ENCODE assay signal across 2 cellular contexts in genomic region chr19:29121684-29122083, GRCh38.
TF ChIP-seq lines count a peak whose summit lies in the region.

No MANE protein-coding gene starts in this region.

TF ChIP-seq in HEK293, 187 proteins besides CTCF, POLR2A, EP300 and RAD21 (continued from another document):
- TF ChIP-seq, protein P1, sequence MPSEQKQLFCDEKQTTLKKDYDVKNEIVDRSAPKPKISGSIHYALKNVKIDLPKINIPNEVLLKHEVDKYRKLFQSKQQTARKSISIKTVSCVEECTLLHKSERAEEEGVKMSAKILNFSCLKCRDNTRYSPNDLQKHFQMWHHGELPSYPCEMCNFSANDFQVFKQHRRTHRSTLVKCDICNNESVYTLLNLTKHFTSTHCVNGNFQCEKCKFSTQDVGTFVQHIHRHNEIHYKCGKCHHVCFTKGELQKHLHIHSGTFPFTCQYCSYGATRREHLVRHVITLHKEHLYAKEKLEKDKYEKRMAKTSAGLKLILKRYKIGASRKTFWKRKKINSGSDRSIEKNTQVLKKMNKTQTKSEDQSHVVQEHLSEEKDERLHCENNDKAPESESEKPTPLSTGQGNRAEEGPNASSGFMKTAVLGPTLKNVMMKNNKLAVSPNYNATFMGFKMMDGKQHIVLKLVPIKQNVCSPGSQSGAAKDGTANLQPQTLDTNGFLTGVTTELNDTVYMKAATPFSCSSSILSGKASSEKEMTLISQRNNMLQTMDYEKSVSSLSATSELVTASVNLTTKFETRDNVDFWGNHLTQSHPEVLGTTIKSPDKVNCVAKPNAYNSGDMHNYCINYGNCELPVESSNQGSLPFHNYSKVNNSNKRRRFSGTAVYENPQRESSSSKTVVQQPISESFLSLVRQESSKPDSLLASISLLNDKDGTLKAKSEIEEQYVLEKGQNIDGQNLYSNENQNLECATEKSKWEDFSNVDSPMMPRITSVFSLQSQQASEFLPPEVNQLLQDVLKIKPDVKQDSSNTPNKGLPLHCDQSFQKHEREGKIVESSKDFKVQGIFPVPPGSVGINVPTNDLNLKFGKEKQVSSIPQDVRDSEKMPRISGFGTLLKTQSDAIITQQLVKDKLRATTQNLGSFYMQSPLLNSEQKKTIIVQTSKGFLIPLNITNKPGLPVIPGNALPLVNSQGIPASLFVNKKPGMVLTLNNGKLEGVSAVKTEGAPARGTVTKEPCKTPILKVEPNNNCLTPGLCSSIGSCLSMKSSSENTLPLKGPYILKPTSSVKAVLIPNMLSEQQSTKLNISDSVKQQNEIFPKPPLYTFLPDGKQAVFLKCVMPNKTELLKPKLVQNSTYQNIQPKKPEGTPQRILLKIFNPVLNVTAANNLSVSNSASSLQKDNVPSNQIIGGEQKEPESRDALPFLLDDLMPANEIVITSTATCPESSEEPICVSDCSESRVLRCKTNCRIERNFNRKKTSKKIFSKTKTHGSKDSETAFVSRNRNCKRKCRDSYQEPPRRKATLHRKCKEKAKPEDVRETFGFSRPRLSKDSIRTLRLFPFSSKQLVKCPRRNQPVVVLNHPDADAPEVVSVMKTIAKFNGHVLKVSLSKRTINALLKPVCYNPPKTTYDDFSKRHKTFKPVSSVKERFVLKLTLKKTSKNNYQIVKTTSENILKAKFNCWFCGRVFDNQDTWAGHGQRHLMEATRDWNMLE (tag by site-specific recombination; conservative IDR thresholded peaks at IDR 0.05; ENCODE audit: low read depth) = no peak
- TF ChIP-seq ZNF704 (tag by site-specific recombination; IDR thresholded peaks at IDR 0.05) (no peak), ZNF324 (tag by site-specific recombination; IDR thresholded peaks at IDR 0.05) (no peak), ZNF510 (tag by site-specific recombination; IDR thresholded peaks at IDR 0.05; ENCODE audit: insufficient replicate concordance) (no peak), ZNF560 (tag by site-specific recombination; IDR thresholded peaks at IDR 0.05; ENCODE audit: borderline replicate concordance) (no peak), ZNF654 (tag by site-specific recombination; IDR thresholded peaks at IDR 0.05; ENCODE audit: low read depth) (0 out of 2 replicates have a peak, but pooled peaks have one; percentile 3), GLIS2 (tag by site-specific recombination; IDR thresholded peaks at IDR 0.05) (no peak), ZNF747 (tag by site-specific recombination; IDR thresholded peaks at IDR 0.05) (no peak), ZNF544 (tag by site-specific recombination; IDR thresholded peaks at IDR 0.05) (no peak), ZBTB6 (tag by site-specific recombination; IDR thresholded peaks at IDR 0.05) (no peak)
- TF ChIP-seq, protein P2, sequence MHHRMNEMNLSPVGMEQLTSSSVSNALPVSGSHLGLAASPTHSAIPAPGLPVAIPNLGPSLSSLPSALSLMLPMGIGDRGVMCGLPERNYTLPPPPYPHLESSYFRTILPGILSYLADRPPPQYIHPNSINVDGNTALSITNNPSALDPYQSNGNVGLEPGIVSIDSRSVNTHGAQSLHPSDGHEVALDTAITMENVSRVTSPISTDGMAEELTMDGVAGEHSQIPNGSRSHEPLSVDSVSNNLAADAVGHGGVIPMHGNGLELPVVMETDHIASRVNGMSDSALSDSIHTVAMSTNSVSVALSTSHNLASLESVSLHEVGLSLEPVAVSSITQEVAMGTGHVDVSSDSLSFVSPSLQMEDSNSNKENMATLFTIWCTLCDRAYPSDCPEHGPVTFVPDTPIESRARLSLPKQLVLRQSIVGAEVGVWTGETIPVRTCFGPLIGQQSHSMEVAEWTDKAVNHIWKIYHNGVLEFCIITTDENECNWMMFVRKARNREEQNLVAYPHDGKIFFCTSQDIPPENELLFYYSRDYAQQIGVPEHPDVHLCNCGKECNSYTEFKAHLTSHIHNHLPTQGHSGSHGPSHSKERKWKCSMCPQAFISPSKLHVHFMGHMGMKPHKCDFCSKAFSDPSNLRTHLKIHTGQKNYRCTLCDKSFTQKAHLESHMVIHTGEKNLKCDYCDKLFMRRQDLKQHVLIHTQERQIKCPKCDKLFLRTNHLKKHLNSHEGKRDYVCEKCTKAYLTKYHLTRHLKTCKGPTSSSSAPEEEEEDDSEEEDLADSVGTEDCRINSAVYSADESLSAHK (tag by site-specific recombination; IDR thresholded peaks at IDR 0.05) = no peak

TF ChIP-seq in WTC11, 78 proteins besides CTCF, POLR2A, EP300 and RAD21 (continued from another document):
- no peak for TF ChIP-seq IRF1 (CRISPR knock-in tag; IDR thresholded peaks at IDR 0.05)
- TF ChIP-seq, protein P3, sequence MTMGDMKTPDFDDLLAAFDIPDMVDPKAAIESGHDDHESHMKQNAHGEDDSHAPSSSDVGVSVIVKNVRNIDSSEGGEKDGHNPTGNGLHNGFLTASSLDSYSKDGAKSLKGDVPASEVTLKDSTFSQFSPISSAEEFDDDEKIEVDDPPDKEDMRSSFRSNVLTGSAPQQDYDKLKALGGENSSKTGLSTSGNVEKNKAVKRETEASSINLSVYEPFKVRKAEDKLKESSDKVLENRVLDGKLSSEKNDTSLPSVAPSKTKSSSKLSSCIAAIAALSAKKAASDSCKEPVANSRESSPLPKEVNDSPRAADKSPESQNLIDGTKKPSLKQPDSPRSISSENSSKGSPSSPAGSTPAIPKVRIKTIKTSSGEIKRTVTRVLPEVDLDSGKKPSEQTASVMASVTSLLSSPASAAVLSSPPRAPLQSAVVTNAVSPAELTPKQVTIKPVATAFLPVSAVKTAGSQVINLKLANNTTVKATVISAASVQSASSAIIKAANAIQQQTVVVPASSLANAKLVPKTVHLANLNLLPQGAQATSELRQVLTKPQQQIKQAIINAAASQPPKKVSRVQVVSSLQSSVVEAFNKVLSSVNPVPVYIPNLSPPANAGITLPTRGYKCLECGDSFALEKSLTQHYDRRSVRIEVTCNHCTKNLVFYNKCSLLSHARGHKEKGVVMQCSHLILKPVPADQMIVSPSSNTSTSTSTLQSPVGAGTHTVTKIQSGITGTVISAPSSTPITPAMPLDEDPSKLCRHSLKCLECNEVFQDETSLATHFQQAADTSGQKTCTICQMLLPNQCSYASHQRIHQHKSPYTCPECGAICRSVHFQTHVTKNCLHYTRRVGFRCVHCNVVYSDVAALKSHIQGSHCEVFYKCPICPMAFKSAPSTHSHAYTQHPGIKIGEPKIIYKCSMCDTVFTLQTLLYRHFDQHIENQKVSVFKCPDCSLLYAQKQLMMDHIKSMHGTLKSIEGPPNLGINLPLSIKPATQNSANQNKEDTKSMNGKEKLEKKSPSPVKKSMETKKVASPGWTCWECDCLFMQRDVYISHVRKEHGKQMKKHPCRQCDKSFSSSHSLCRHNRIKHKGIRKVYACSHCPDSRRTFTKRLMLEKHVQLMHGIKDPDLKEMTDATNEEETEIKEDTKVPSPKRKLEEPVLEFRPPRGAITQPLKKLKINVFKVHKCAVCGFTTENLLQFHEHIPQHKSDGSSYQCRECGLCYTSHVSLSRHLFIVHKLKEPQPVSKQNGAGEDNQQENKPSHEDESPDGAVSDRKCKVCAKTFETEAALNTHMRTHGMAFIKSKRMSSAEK (CRISPR knock-in tag; IDR thresholded peaks at IDR 0.05; ENCODE audit: borderline replicate concordance) = no peak
